Comparison of ENCODE assay signal across 19 cellular contexts in the genomic region with DNA sequence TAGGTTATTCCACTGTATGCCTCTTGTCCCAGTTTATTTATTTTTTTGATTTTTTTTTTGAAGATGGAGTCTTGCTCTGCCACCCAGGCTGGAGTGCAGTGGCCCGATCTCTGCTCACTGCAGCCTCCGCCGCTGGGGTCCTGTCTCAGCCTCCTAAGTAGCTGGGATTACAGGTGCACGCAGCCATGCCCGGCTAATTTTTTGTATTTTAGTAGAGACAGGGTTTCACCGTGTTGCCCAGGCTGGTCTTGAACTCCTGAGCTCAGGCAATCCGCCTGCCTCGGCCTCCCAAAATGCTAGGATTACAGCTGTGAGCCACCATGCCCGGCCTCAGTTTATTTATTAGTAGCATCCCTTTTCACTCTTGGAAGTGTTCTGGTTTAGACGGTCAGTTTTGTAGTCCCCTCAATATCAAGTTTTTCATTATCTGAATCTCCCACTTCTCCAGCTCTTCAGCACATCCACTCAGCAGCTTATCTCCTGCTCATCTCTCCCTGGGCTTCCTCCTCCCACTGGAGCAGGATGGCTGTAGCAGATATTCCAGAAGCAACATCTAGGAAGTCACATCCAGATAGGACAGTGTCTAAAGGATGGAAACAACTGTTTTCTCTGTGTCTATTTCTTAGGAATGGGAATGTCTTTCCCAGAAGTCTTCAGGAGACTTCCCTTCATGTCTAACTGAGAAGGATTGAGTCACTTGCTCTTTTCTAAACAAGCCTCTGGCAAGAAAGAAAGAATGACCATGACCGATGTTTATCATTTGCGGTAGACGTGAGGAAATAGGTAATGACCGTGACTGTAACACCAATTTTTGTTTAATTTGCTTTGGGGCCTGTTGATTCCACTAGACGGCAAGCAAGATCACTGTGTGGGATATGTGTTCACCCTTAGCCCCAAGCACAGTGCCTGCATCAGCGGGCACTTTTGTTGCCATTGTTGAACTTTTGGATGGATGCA. TPM values are rescaled to one million over a fixed set of nuclear protein-coding genes. Genes with fewer than 3 reads are reported as not detected.
A peak's percentile ranks its signal among the peaks of the same experiment; 100 is the strongest.
DNase-seq lines count a peak whose midpoint lies in the region; ATAC-seq, FAIRE-seq and TF ChIP-seq lines count a peak whose summit lies in the region.
"Had no signal": no experiment of that assay in that cellular context is flagged by ENCODE, and none has a peak within 500 bp of the region (broad histone marks: within the 10 kb centered on the region; RNA-seq: fewer than 3 reads in every experiment).

No MANE protein-coding gene starts in this region.

- H3K27ac ChIP-seq in PC-3 (ENCODE audit: low read length) (peak overlapping the region; percentile 24), K562 (ENCODE audit: extremely low read depth, low read depth, low read length) (no peak overlapping the region), osteoblast (ENCODE audit: low read depth, low read length) (no peak overlapping the region), RWPE1 (no peak overlapping the region)
- H3K27ac ChIP-seq: foreskin keratinocyte, sigmoid colon had no signal

- in situ Hi-C loops in K562 (cut with MboI) (no loop called here), GM13977 (cut with MboI; ENCODE audit: low pct_unique_long_range_greater_than_20kb, low sequenced_read_pairs, unreplicated experiment) (no loop called here)

- CTCF ChIA-PET in PC-3 (lab: Charles Lee): no interaction called here
- CTCF ChIA-PET in K562 (lab: Yijun Ruan, JAX; ENCODE audit: low intra/inter-chr PET ratio): no interaction called here
- CTCF ChIA-PET in RWPE1 (lab: Yijun Ruan, JAX): interaction anchor here (0.8 to 2.6 kb wide), 5 partner anchors 11 to 767 kb away, joined by 3 to 7 read pairs (median 3); a partner anchor contains a TSS

- H3K4me1 ChIP-seq in PC-3 (ENCODE audit: insufficient read depth, low read length): peaks cover 15% of the 10 kb centered on the region
- no peaks in the 10 kb centered on the region; a peak in 1 of 5 replicates for H3K4me1 ChIP-seq in K562 (replicated peaks in 1 of 2; ENCODE audit: control insufficient read depth in 2 of 2, insufficient read depth in 2 of 2, low read length in 2 of 2)
- H3K4me1 ChIP-seq in osteoblast (ENCODE audit: insufficient read depth, low read length): peaks cover 24% of the 10 kb centered on the region
- H3K4me1 ChIP-seq: foreskin keratinocyte, sigmoid colon had no signal

- no peaks in the 10 kb centered on the region for H3K9me1 ChIP-seq in K562 (ENCODE audit: control insufficient read depth, insufficient read depth, low read length)

- H3K36me3 ChIP-seq in PC-3 (ENCODE audit: low read depth, low read length) (no peaks in the 10 kb centered on the region), K562 (ENCODE audit: control insufficient read depth, insufficient read depth, low read length) (no peaks in the 10 kb centered on the region), osteoblast (ENCODE audit: insufficient read depth, low read length) (no peaks in the 10 kb centered on the region)
- H3K36me3 ChIP-seq: BE2C, sigmoid colon had no signal

- TF ChIP-seq POLR2A in K562 (conservative IDR thresholded peaks at IDR 0.05): no peak

- H2AFZ ChIP-seq in PC-3 (ENCODE audit: low read length): peak overlapping the region; percentile 11; the same call in 1 of the 2 replicates
- H2AFZ ChIP-seq in K562 (ENCODE audit: low read depth, low read length): no peak overlapping the region
- H2AFZ ChIP-seq in osteoblast (ENCODE audit: low read length): peak overlapping the region; percentile 43

- BruUV-seq in PC-3 (replicated peaks; lab: Mats Ljungman, UMichigan) (no TSS peak), K562 (replicated peaks; lab: Mats Ljungman, UMichigan) (no TSS peak)

- WGBS in K562 (ENCODE audit: insufficient coverage, low coverage, missing lambda C conversion rate): under 1% methylated on average over 16 of the region's 16 CpGs

- FAIRE-seq in K562 (lab: Jason Lieb, UNC): no peak

- no peak for TF ChIP-seq EP300 in K562 (IDR thresholded peaks at IDR 0.05; ENCODE audit: low read length)

- ATAC-seq in PC-3 (peak; percentile 82), K562 (peak; percentile 23; the same call in 2 of the 3 replicates), HG02840 (IDR thresholded peaks at IDR 0.05; ENCODE audit: low FRiP score, unreplicated experiment) (no peak)
- ATAC-seq: activated CD4-positive, CD25-positive, alpha-beta regulatory T cell treated with anti-CD3 and anti-CD28 coated beads, Interleukin-2, amount 50 U/mL, for 24 hours; activated T-helper 17 cell treated with anti-CD3 and anti-CD28 coated beads, Interleukin-2, amount 50 U/mL, for 72 hours; foreskin keratinocyte; left lobe of liver had no signal

- no peaks in the 10 kb centered on the region for H3K9me2 ChIP-seq in PC-3 (replicated peaks; ENCODE audit: low read length)

- no peaks in the 10 kb centered on the region for H3K79me2 ChIP-seq in PC-3 (ENCODE audit: low read length)
- H3K79me2 ChIP-seq in K562 (ENCODE audit: control insufficient read depth, insufficient read depth, low read length): no peaks in the 10 kb centered on the region
- no peaks in the 10 kb centered on the region for H3K79me2 ChIP-seq in osteoblast (ENCODE audit: insufficient read depth, low read length)

- no peaks in the 10 kb centered on the region for H3K27me3 ChIP-seq in PC-3 (ENCODE audit: low read length)
- H3K27me3 ChIP-seq in K562 (ENCODE audit: control insufficient read depth in 2 of 2, insufficient read depth in 2 of 2, low read length in 2 of 2): peaks cover 0 to 4% of the 10 kb centered on the region in 2 experiments; a peak in 2 of 5 replicates
- peaks cover 4% of the 10 kb centered on the region for H3K27me3 ChIP-seq in osteoblast (ENCODE audit: insufficient read depth, low read length)
- H3K27me3 ChIP-seq: BE2C, sigmoid colon had no signal

- no peaks in the 10 kb centered on the region for H3F3A ChIP-seq in PC-3 (ENCODE audit: low read length, unreplicated experiment)

- no peak for TF ChIP-seq RAD21 in K562 (CRISPR knock-in tag; conservative IDR thresholded peaks at IDR 0.05 in 1 of 2, IDR thresholded peaks at IDR 0.05 in 1 of 2)

- POLR2A ChIA-PET in PC-3 (lab: Charles Lee; ENCODE audit: unreplicated experiment): no interaction called here
- POLR2A ChIA-PET in K562 (lab: Yijun Ruan, JAX): no interaction called here
- POLR2A ChIA-PET in RWPE1 (lab: Yijun Ruan, JAX; ENCODE audit: low non-redundant PET): no interaction called here

- H4K20me1 ChIP-seq in PC-3 (ENCODE audit: low read length) (no peaks in the 10 kb centered on the region), K562 (replicated peaks; ENCODE audit: control insufficient read depth, insufficient read depth, low read length) (no peaks in the 10 kb centered on the region), osteoblast (ENCODE audit: insufficient read depth, low read length) (no peaks in the 10 kb centered on the region)

- H3K4me2 ChIP-seq in PC-3 (ENCODE audit: low read length): peak overlapping the region; percentile 43
- H3K4me2 ChIP-seq in K562 (ENCODE audit: insufficient read depth, low read length): no peak overlapping the region
- H3K4me2 ChIP-seq in osteoblast (ENCODE audit: insufficient read depth, low read length): peak overlapping the region; percentile 12

- H3K9me3 ChIP-seq in PC-3 (ENCODE audit: low read length) (no peaks in the 10 kb centered on the region), K562 (replicated peaks; ENCODE audit: control insufficient read depth, insufficient read depth, low read depth, low read length) (no peaks in the 10 kb centered on the region), osteoblast (ENCODE audit: low read depth, low read length) (no peaks in the 10 kb centered on the region)
- H3K9me3 ChIP-seq: BE2C, sigmoid colon had no signal

- DNase-seq in COLO829 (ENCODE audit: low spot score): peak; percentile 77
- DNase-seq in PC-3: peak; percentile 91
- DNase-seq in K562 (ENCODE audit: extremely low read depth in 1 of 4, low spot score in 3 of 4): no peak
- peak; percentile 37 for DNase-seq in osteoblast (ENCODE audit: insufficient read length, low spot score, missing footprints)
- no peak for DNase-seq in GM13977 (ENCODE audit: low spot score)
- DNase-seq in NCI-H774 (lab: John Stamatoyannopoulos, UW): no peak
- no peak for DNase-seq in RWPE1 (ENCODE audit: low spot score)
- DNase-seq: BE2C, foreskin keratinocyte, GOT3, NCI-H226, Right ventricle myocardium superior, sigmoid colon had no signal

- H3K4me3 ChIP-seq in PC-3 (ENCODE audit: low read length) (no peak overlapping the region), K562 (no peak overlapping the region), osteoblast (ENCODE audit: insufficient read depth, low read length) (no peak overlapping the region)
- H3K4me3 ChIP-seq: sigmoid colon had no signal

- intact Hi-C loops in PC-3 (cut with micrococcal nuclease): no loop called here
- intact Hi-C loops in K562 (cut with micrococcal nuclease): no loop called here

- no peak for TF ChIP-seq CTCF in PC-3 (conservative IDR thresholded peaks at IDR 0.05; ENCODE audit: low read depth, low read length)
- no peak for TF ChIP-seq CTCF in K562 (IDR thresholded peaks at IDR 0.05 in 2 of 3, conservative IDR thresholded peaks at IDR 0.05 in 1 of 3; ENCODE audit: insufficient read depth in 2 of 3, low read depth in 1 of 3, low read length in 3 of 3)
- TF ChIP-seq CTCF in osteoblast (IDR thresholded peaks at IDR 0.05; ENCODE audit: extremely low read depth, low read depth, low read length): no peak
- no peak for TF ChIP-seq CTCF in GM13977 (IDR thresholded peaks at IDR 0.05; ENCODE audit: extremely low read depth, insufficient read depth, missing control alignments)
- TF ChIP-seq CTCF in RWPE1 (conservative IDR thresholded peaks at IDR 0.05; ENCODE audit: low read depth): no peak

- H3K9ac ChIP-seq in PC-3 (ENCODE audit: low read length) (no peak overlapping the region), K562 (ENCODE audit: insufficient read depth in 1 of 2, low read depth in 2 of 2, low read length in 2 of 2) (no peak overlapping the region)

RNA-seq across cellular contexts. Expression of a gene that starts 14.4 kb away (rescaled TPM):
- total RNA-seq in PC-3 (2014; rRNA removed): 0.62 TPM in 1 of 2 replicates, not detected in the other
- total RNA-seq in K562 (2011; cell fraction: chromatin; rRNA removed; ENCODE audit: low replicate concordance): not detected in 2 replicates
- not detected in 2 replicates for total RNA-seq in K562 (2011; cell fraction: nucleolus; rRNA removed)
- not detected in 2 replicates for total RNA-seq in K562 (2011; cell fraction: nucleoplasm; rRNA removed)
- not detected in 2 replicates for total RNA-seq in K562 (2014; rRNA removed)
- total RNA-seq in K562 (2014; rRNA removed; fragmentation: Illumina TruSeq; extraction: Trizol): not detected in 2 replicates
- total RNA-seq in K562 (2015; rRNA removed; fragmentation: Illumina TruSeq; extraction: Trizol): not detected in 2 replicates
- not detected in 2 replicates for total RNA-seq in K562 (2021)
- not detected in 2 replicates for polyA plus RNA-seq in K562 (2011; rRNA removed)
- polyA plus RNA-seq in K562 (2011; cell fraction: cytosol; rRNA removed): not detected in 2 replicates
- polyA plus RNA-seq in K562 (2011; cell fraction: nucleus; rRNA removed): not detected in 2 replicates
- polyA plus RNA-seq in K562 (2012): not detected in 2 replicates
- not detected in 2 replicates for polyA plus RNA-seq in K562 (2014; fragmentation: Illumina TruSeq; extraction: Trizol)
- polyA plus RNA-seq in K562 (2014; fragmentation: Nextera tagmentation; extraction: Ambion mirVana): not detected
- not detected in 2 replicates for polyA plus RNA-seq in K562 (2014; rRNA removed)
- not detected in 2 replicates for polyA minus RNA-seq in K562 (2011; rRNA and poly(A)+ RNA removed)
- not detected in 2 replicates for polyA minus RNA-seq in K562 (2011; cell fraction: cytosol; rRNA and poly(A)+ RNA removed)
- polyA minus RNA-seq in K562 (2011; cell fraction: nucleus; rRNA and poly(A)+ RNA removed): not detected in 2 replicates
- 0.88 and 1.1 TPM in 2 replicates for total RNA-seq in osteoblast
- total RNA-seq: activated T-helper 17 cell treated with anti-CD3 and anti-CD28 coated beads, Interleukin-2, amount 50 U/mL, for 72 hours; foreskin keratinocyte; HT-29; left lobe of liver; omental fat pad; sigmoid colon had no signal
- polyA plus RNA-seq: foreskin keratinocyte, sigmoid colon had no signal

RNA-seq across cellular contexts. Expression of a gene that starts 56.0 kb away (rescaled TPM):
- total RNA-seq in PC-3 (2014; rRNA removed) (21.5 and 28.4 TPM in 2 replicates), K562 (2014; rRNA removed) (13.7 and 17.3 TPM in 2 replicates), K562 (2014; rRNA removed; fragmentation: Illumina TruSeq; extraction: Trizol) (22.4 and 24.2 TPM in 2 replicates), K562 (2015; rRNA removed; fragmentation: Illumina TruSeq; extraction: Trizol) (11.8 and 12.7 TPM in 2 replicates), K562 (2021) (16.1 and 19.1 TPM in 2 replicates), osteoblast (23.9 and 25.6 TPM in 2 replicates)
- total RNA-seq in K562 (2011; cell fraction: chromatin; rRNA removed; ENCODE audit: low replicate concordance): 157 and 257 TPM in 2 replicates
- total RNA-seq in K562 (2011; cell fraction: nucleolus; rRNA removed): 109 and 136 TPM in 2 replicates
- total RNA-seq in K562 (2011; cell fraction: nucleoplasm; rRNA removed): 148 and 149 TPM in 2 replicates
- polyA plus RNA-seq in K562 (2011; rRNA removed) (48.7 and 64.4 TPM in 2 replicates), K562 (2014; fragmentation: Illumina TruSeq; extraction: Trizol) (20.6 and 21.3 TPM in 2 replicates), K562 (2014; fragmentation: Nextera tagmentation; extraction: Ambion mirVana) (10 to 100 TPM; 26.8 to 27.1 TPM), K562 (2014; rRNA removed) (14.7 and 17.4 TPM in 2 replicates)
- 25.3 and 49.2 TPM in 2 replicates for polyA plus RNA-seq in K562 (2011; cell fraction: cytosol; rRNA removed)
- 96.4 and 128 TPM in 2 replicates for polyA plus RNA-seq in K562 (2011; cell fraction: nucleus; rRNA removed)
- 26.9 and 27.3 TPM in 2 replicates for polyA plus RNA-seq in K562 (2012)
- 43.4 and 48.0 TPM in 2 replicates for polyA minus RNA-seq in K562 (2011; rRNA and poly(A)+ RNA removed)
- polyA minus RNA-seq in K562 (2011; cell fraction: cytosol; rRNA and poly(A)+ RNA removed): 23.9 and 29.6 TPM in 2 replicates
- polyA minus RNA-seq in K562 (2011; cell fraction: nucleus; rRNA and poly(A)+ RNA removed): 66.2 and 109 TPM in 2 replicates

Comparison
In these comparisons a context has a peak if more than half of its experiments do, and no peak if none do; other contexts are left out.
1. DNase-seq: peak in COLO829 (single experiment), PC-3 (single experiment) and osteoblast (single experiment); none in K562 (0 of 4), GM13977 (single experiment), NCI-H774 (single experiment) and RWPE1 (single experiment).